Comparison of ENCODE assay signal across 8 cellular contexts in genomic region chr2:174683392-174683759, GRCh38.
DNase-seq lines count a peak whose midpoint lies in the region; ATAC-seq and TF ChIP-seq lines count a peak whose summit lies in the region.

No MANE protein-coding gene starts in this region.

- no peaks in the 10 kb centered on the region for H4K20me1 ChIP-seq in DOHH2 (ENCODE audit: control insufficient read depth, insufficient read depth, low read depth, low read length)

- H3K27ac ChIP-seq in DOHH2 (ENCODE audit: low read depth, low read length) (no peak overlapping the region), mucosa of rectum (ENCODE audit: low read depth in 2 of 2, low read length in 2 of 2) (no peak overlapping the region), vagina (peak overlapping the region; percentile 94)

- H3K4me3 Mint-ChIP-seq in effector memory CD8-positive, alpha-beta T cell = peak overlapping the region; percentile 90 to 93

- no peaks in the 10 kb centered on the region for H3K27me3 Mint-ChIP-seq in effector memory CD8-positive, alpha-beta T cell

- TF ChIP-seq POLR2A in vagina (IDR thresholded peaks at IDR 0.05) = no peak

- DNase-seq in HEK293T (ENCODE audit: extremely low spot score) (no peak), SKM-1 (lab: John Stamatoyannopoulos, UW; ENCODE audit: unreplicated experiment) (peak; percentile 30), vagina (ENCODE audit: extremely low spot score in 2 of 2) (no peak), NCI-H1436 treated with DMSO at 0.1 percent for 48 hours (lab: John Stamatoyannopoulos, UW) (no peak)
- no peak for DNase-seq in effector memory CD8-positive, alpha-beta T cell

- H3F3A ChIP-seq in DOHH2 (ENCODE audit: control insufficient read depth, insufficient read depth) = no peaks in the 10 kb centered on the region; the same call in 1 of the 2 replicates

- H3K9ac ChIP-seq in mucosa of rectum (ENCODE audit: low read depth in 1 of 2, low read length in 2 of 2) = peak overlapping the region; percentile 41 to 52

- peak; percentile 20 for TF ChIP-seq CTCF in DOHH2 (IDR thresholded peaks at IDR 0.05; ENCODE audit: low read depth, low read length, poor library complexity, severe bottlenecking)
- TF ChIP-seq CTCF in vagina (IDR thresholded peaks at IDR 0.05) = no peak

- H3K4me1 ChIP-seq in DOHH2 (ENCODE audit: control insufficient read depth, low read length) (peaks cover 25% of the 10 kb centered on the region), mucosa of rectum (ENCODE audit: control insufficient read depth in 2 of 2, insufficient read depth in 2 of 2, low read length in 2 of 2) (peaks cover 4 to 6% of the 10 kb centered on the region in 2 donors), vagina (peaks cover 41% of the 10 kb centered on the region)

- H3K4me3 ChIP-seq in DOHH2 (ENCODE audit: low read length) (peak overlapping the region; percentile 80), mucosa of rectum (ENCODE audit: low read length in 2 of 2) (peak overlapping the region; percentile 65 to 69), vagina (peak overlapping the region; percentile 84 to 92)

- no peaks in the 10 kb centered on the region for H3K79me2 ChIP-seq in DOHH2 (ENCODE audit: control insufficient read depth, low read length)

- H3K9me2 ChIP-seq in DOHH2 (replicated peaks; ENCODE audit: control insufficient read depth, low read length) = no peaks in the 10 kb centered on the region

- peak overlapping the region; percentile 86 for H3K4me2 ChIP-seq in DOHH2 (ENCODE audit: low read length)

- no peaks in the 10 kb centered on the region for H3K9me3 Mint-ChIP-seq in effector memory CD8-positive, alpha-beta T cell

- CTCF ChIA-PET in HEK293T (lab: Yijun Ruan, JAX) = interaction anchor here (1.0 kb wide), 1 partner anchor 14 kb away, joined by 6 read pairs; no protein-coding TSS in a partner anchor

- intact Hi-C loops in vagina (cut with DNase I) = loop anchor here (2.0 kb wide), 1 partner anchor 197 kb away; the partner anchor contains the start of gene GPR155

- peaks cover 37 to 45% of the 10 kb centered on the region in 2 donors for H3K4me1 Mint-ChIP-seq in effector memory CD8-positive, alpha-beta T cell (ENCODE audit: low read depth in 2 of 2)

- peaks cover 6% of the 10 kb centered on the region for H3K36me3 Mint-ChIP-seq in effector memory CD8-positive, alpha-beta T cell (ENCODE audit: insufficient read depth)

- peak overlapping the region; percentile 90 to 93 for H3K27ac Mint-ChIP-seq in effector memory CD8-positive, alpha-beta T cell

- POLR2A ChIA-PET in HEK293T (lab: Yijun Ruan, JAX) = interaction anchor here (0.5 to 0.8 kb wide), 2 partner anchors 12 to 208 kb away, joined by 3 to 4 read pairs; no protein-coding TSS in a partner anchor

- H3K27me3 ChIP-seq in DOHH2 (ENCODE audit: control insufficient read depth, low read length) = peaks cover 32% of the 10 kb centered on the region
- H3K27me3 ChIP-seq in mucosa of rectum (ENCODE audit: control insufficient read depth in 2 of 2, insufficient read depth in 2 of 2, low read length in 2 of 2) = no peaks in the 10 kb centered on the region
- no peaks in the 10 kb centered on the region for H3K27me3 ChIP-seq in vagina

- H3K9me3 ChIP-seq in DOHH2 (ENCODE audit: control insufficient read depth, insufficient read depth, low read length) = no peaks in the 10 kb centered on the region
- no peaks in the 10 kb centered on the region for H3K9me3 ChIP-seq in mucosa of rectum (ENCODE audit: control insufficient read depth in 2 of 2, low read length in 2 of 2)
- no peaks in the 10 kb centered on the region for H3K9me3 ChIP-seq in vagina

- no peaks in the 10 kb centered on the region for H3K36me3 ChIP-seq in DOHH2 (ENCODE audit: control insufficient read depth, low read length)
- H3K36me3 ChIP-seq in mucosa of rectum (ENCODE audit: control insufficient read depth in 2 of 2, insufficient read depth in 2 of 2, low read length in 2 of 2) = no peaks in the 10 kb centered on the region
- no peaks in the 10 kb centered on the region for H3K36me3 ChIP-seq in vagina

- no peak for ATAC-seq in effector memory CD8-positive, alpha-beta T cell (replicated peaks)
- no peak for ATAC-seq in HG03039 (IDR thresholded peaks at IDR 0.05; ENCODE audit: unreplicated experiment)

TF ChIP-seq in HEK293T, 16 proteins besides CTCF, POLR2A, EP300 and RAD21:
- TF ChIP-seq L3MBTL2 (conservative IDR thresholded peaks at IDR 0.05) = 0 out of 2 replicates have a peak, but pooled peaks have one; percentile 15
- TF ChIP-seq, protein P1, sequence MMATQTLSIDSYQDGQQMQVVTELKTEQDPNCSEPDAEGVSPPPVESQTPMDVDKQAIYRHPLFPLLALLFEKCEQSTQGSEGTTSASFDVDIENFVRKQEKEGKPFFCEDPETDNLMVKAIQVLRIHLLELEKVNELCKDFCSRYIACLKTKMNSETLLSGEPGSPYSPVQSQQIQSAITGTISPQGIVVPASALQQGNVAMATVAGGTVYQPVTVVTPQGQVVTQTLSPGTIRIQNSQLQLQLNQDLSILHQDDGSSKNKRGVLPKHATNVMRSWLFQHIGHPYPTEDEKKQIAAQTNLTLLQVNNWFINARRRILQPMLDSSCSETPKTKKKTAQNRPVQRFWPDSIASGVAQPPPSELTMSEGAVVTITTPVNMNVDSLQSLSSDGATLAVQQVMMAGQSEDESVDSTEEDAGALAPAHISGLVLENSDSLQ (IDR thresholded peaks at IDR 0.05) = 0 out of 2 replicates have a peak, but pooled peaks have one; percentile 5
- TF ChIP-seq BHLHE40 (IDR thresholded peaks at IDR 0.05; ENCODE audit: borderline replicate concordance) = no peak
